ENCODE assay signal across 9 cellular contexts in genomic region chr22:23305321-23305910, GRCh38.
DNase-seq lines count a peak whose midpoint lies in the region; ATAC-seq and TF ChIP-seq lines count a peak whose summit lies in the region.
"Had no signal": no experiment of that assay in that cellular context is flagged by ENCODE, and none has a peak within 500 bp of the region (broad histone marks: within the 10 kb centered on the region; RNA-seq: fewer than 3 reads in every experiment).

No MANE protein-coding gene starts in this region.

- no peak overlapping the region for H3K4me2 ChIP-seq in PC-3 (ENCODE audit: low read length)

- no peaks in the 10 kb centered on the region for H3K27me3 Mint-ChIP-seq in type B pancreatic cell

- intact Hi-C loops in PC-3 (cut with micrococcal nuclease), result no loop called here

- no peak overlapping the region for H3K4me3 Mint-ChIP-seq in type B pancreatic cell

- H4K20me1 ChIP-seq in PC-3 (ENCODE audit: low read length), result no peaks in the 10 kb centered on the region

- H3K79me2 ChIP-seq in PC-3 (ENCODE audit: low read length), result no peaks in the 10 kb centered on the region

- H3K4me3 ChIP-seq in PC-3 (ENCODE audit: low read length), result no peak overlapping the region
- H3K4me3 ChIP-seq: GM12878 had no signal

- H3K27ac Mint-ChIP-seq in type B pancreatic cell, result no peak overlapping the region

- H3K9ac ChIP-seq in PC-3 (ENCODE audit: low read length), result no peak overlapping the region

- CTCF ChIA-PET in PC-3 (lab: Charles Lee), result no interaction called here

- H3K4me1 ChIP-seq in PC-3 (ENCODE audit: insufficient read depth, low read length), result peaks cover 13% of the 10 kb centered on the region; the same call in 1 of the 2 replicates

- H3K36me3 Mint-ChIP-seq in type B pancreatic cell, result peaks cover 14% of the 10 kb centered on the region

- no peak overlapping the region for H3K27ac ChIP-seq in PC-3 (ENCODE audit: low read length)

- no peaks in the 10 kb centered on the region for H3F3A ChIP-seq in PC-3 (ENCODE audit: low read length, unreplicated experiment)

- no TSS peak for BruUV-seq in PC-3 (replicated peaks; lab: Mats Ljungman, UMichigan)

- TF ChIP-seq CTCF in PC-3 (conservative IDR thresholded peaks at IDR 0.05; ENCODE audit: low read depth, low read length), result no peak
- TF ChIP-seq CTCF in type B pancreatic cell (conservative IDR thresholded peaks at IDR 0.05), result no peak

- H2AFZ ChIP-seq in PC-3 (ENCODE audit: low read length), result no peak overlapping the region

- ATAC-seq in PC-3 (peak; percentile 94), HG03342 (IDR thresholded peaks at IDR 0.05; ENCODE audit: unreplicated experiment) (no peak)
- ATAC-seq: GM12878, HCT116 had no signal

- H3K36me3 ChIP-seq in PC-3 (ENCODE audit: low read depth, low read length), result no peaks in the 10 kb centered on the region

- no peaks in the 10 kb centered on the region for H3K9me2 ChIP-seq in PC-3 (replicated peaks; ENCODE audit: low read length)

- H3K9me3 ChIP-seq in PC-3 (ENCODE audit: low read length), result no peaks in the 10 kb centered on the region

- no peaks in the 10 kb centered on the region for H3K9me3 Mint-ChIP-seq in type B pancreatic cell

- POLR2A ChIA-PET in PC-3 (lab: Charles Lee; ENCODE audit: unreplicated experiment), result no interaction called here

- no peaks in the 10 kb centered on the region for H3K27me3 ChIP-seq in PC-3 (ENCODE audit: low read length)

- DNase-seq in PC-3 (peak; percentile 53), dermis blood vessel endothelial cell (peak; percentile 91), lung microvascular endothelial cell (ENCODE audit: low read depth in 2 of 2) (peak; percentile 66 to 94), type B pancreatic cell (ENCODE audit: extremely low spot score, unreplicated experiment) (peak; percentile 64), HuH-7 (ENCODE audit: low spot score) (no peak), NCI-H1092 treated with DMSO at 0.1 percent for 48 hours (lab: John Stamatoyannopoulos, UW) (no peak)

- H3K4me1 Mint-ChIP-seq in type B pancreatic cell (ENCODE audit: unreplicated experiment), result peaks cover 1% of the 10 kb centered on the region

Comparison
In these comparisons a context has a peak if more than half of its experiments do, and no peak if none do; other contexts are left out.
1. DNase-seq: peak in PC-3 (single experiment), dermis blood vessel endothelial cell (single experiment), lung microvascular endothelial cell (2 of 2) and type B pancreatic cell (single experiment); none in HuH-7 (single experiment) and NCI-H1092 treated with DMSO at 0.1 percent for 48 hours (single experiment).